ENCODE assay signal across 9 cellular contexts in the genomic region with DNA sequence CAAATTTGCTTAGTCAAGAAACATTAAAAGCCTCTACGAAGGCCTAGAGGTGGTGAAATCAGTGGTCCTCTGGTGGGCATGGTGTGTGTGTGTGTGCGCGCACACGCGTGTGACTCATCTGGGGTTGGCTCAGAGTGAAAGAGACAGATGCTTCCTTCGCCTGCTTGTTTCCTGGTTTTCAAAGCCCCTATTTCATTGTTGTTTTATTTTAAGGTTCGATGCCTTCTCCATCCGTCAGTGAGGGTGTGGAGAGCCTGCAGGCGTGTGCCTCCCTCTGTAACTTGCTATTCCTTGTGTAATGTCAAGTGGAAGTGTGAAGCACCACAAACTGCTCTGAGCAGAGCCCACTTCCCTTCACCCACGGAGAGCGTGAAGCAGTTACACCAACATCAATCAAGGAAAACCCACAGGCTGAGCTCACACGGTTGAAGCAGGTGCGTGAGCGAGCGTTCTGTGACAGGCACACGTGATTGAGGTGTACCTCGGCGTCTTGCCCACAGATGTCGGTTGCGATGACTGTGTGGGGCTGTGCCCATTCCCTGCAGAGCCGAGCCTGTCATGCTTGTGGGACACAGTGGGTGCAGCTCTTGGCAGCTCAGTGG.
DNase-seq lines count a peak whose midpoint lies in the region; ATAC-seq, FAIRE-seq and TF ChIP-seq lines count a peak whose summit lies in the region.
"Had no signal": no experiment of that assay in that cellular context is flagged by ENCODE, and none has a peak within 500 bp of the region (broad histone marks: within the 10 kb centered on the region; RNA-seq: fewer than 3 reads in every experiment).

No MANE protein-coding gene starts in this region.

- H3K9me3 Mint-ChIP-seq in immature natural killer cell, result peaks cover 0 to 7% (median 0%) of the 10 kb centered on the region in 6 donors

- H3K9ac ChIP-seq in colonic mucosa (ENCODE audit: low read depth in 2 of 2, low read length in 2 of 2), result no peak overlapping the region

- H3K36me3 Mint-ChIP-seq in immature natural killer cell, result no peaks in the 10 kb centered on the region

- H3K36me3 ChIP-seq in upper lobe of left lung, result no peaks in the 10 kb centered on the region
- no peaks in the 10 kb centered on the region for H3K36me3 ChIP-seq in colonic mucosa

- H3K4me1 ChIP-seq in upper lobe of left lung (peaks cover 3 to 15% (median 9%) of the 10 kb centered on the region in 4 donors), colonic mucosa (no peaks in the 10 kb centered on the region)

- H3K9me3 ChIP-seq in upper lobe of left lung, result no peaks in the 10 kb centered on the region
- H3K9me3 ChIP-seq in colonic mucosa, result no peaks in the 10 kb centered on the region

- FAIRE-seq in H54 (lab: Jason Lieb, UNC), result no peak

- TF ChIP-seq EP300 in upper lobe of left lung (IDR thresholded peaks at IDR 0.05), result no peak

- TF ChIP-seq CTCF in upper lobe of left lung (IDR thresholded peaks at IDR 0.05), result no peak
- TF ChIP-seq CTCF in colonic mucosa (IDR thresholded peaks at IDR 0.05), result no peak

- H3K27me3 ChIP-seq in upper lobe of left lung (no peaks in the 10 kb centered on the region), colonic mucosa (no peaks in the 10 kb centered on the region)

- 33 to 47% methylated on average over 12 to 21 of the region's 21 CpGs for WGBS in upper lobe of left lung, 2 donors

- peaks cover 12 to 14% of the 10 kb centered on the region in 2 donors for H3K4me1 Mint-ChIP-seq in immature natural killer cell

- intact Hi-C loops in colonic mucosa (cut with DNase I), result no loop called here

- H3K27ac ChIP-seq in upper lobe of left lung (no peak overlapping the region), colonic mucosa (no peak overlapping the region)

- H3K4me3 ChIP-seq in upper lobe of left lung (no peak overlapping the region), colonic mucosa (no peak overlapping the region)

- peaks cover 6 to 7% (median 6%) of the 10 kb centered on the region in 3 donors for H3K27me3 Mint-ChIP-seq in immature natural killer cell (ENCODE audit: low read depth in 3 of 3)

- H3K4me3 Mint-ChIP-seq in immature natural killer cell, result peak overlapping the region; percentile 12 to 82 (median 48)

- H3K27ac Mint-ChIP-seq in immature natural killer cell, result peak overlapping the region; percentile 9 to 84 (median 39)

- TF ChIP-seq POLR2A in upper lobe of left lung (IDR thresholded peaks at IDR 0.05) (no peak), H54 (IDR thresholded peaks at IDR 0.05; ENCODE audit: low read depth, low read length) (no peak)

- DNase-seq in activated CD4-positive, alpha-beta T cell treated with anti-CD3 and anti-CD28 coated beads for 4 hours, result peak; percentile 11 to 19
- peak; percentile 59 to 72 (median 60) for DNase-seq in immature natural killer cell
- peak in 1 of 2 donors; percentile 52 for DNase-seq in upper lobe of left lung
- DNase-seq in H54 (ENCODE audit: insufficient read length, low spot score), result no peak
- no peak for DNase-seq in colonic mucosa
- DNase-seq in NCI-H510A (lab: John Stamatoyannopoulos, UW), result no peak

- ATAC-seq in GM19035 (IDR thresholded peaks at IDR 0.05; ENCODE audit: unreplicated experiment) (peak; percentile 76), HG03025 (IDR thresholded peaks at IDR 0.05; ENCODE audit: low FRiP score, unreplicated experiment) (peak; percentile 78), upper lobe of left lung (ENCODE audit: low FRiP score in 2 of 2) (peak; percentile 57 to 93)
- ATAC-seq: Panc1 had no signal

Comparison
In these comparisons a context has a peak if more than half of its experiments do, and no peak if none do; other contexts are left out.
1. DNase-seq: peak in activated CD4-positive, alpha-beta T cell treated with anti-CD3 and anti-CD28 coated beads for 4 hours (2 of 2) and immature natural killer cell (3 of 3); none in H54 (single experiment), colonic mucosa (single experiment) and NCI-H510A (single experiment).
2. Peak in every context shown above with its lines, with median percentiles within 50 percentile points of each other: ATAC-seq.